ENCODE assay signal across 19 cellular contexts in the genomic region with DNA sequence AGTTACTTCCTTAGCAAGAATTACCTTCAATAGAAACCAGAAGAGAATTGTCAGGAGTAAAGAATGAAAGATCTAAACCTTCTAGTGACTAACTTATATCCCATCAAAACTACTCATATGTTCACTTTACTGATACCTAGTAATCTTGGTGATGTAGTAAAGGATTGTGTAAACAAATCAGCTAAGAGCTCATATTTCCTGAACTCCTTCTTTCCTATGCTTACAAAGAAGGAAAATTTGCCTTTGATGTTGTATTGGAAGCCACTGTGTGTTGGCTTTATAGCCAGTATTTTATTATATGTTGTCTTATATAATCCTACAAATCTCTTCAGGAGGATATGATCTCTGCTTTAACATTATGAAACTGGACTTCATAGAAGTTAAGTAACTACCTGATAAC.
DNase-seq lines count a peak whose midpoint lies in the region; TF ChIP-seq lines count a peak whose summit lies in the region.
"Had no signal": no experiment of that assay in that cellular context is flagged by ENCODE, and none has a peak within 500 bp of the region (broad histone marks: within the 10 kb centered on the region; RNA-seq: fewer than 3 reads in every experiment).

No MANE protein-coding gene starts in this region.

- no peaks in the 10 kb centered on the region for H3K36me3 ChIP-seq in HEK293 (ENCODE audit: control insufficient read depth in 2 of 2, insufficient read depth in 1 of 2, low read length in 2 of 2)
- H3K36me3 ChIP-seq in OCI-LY1 (ENCODE audit: insufficient read depth, low read length) = no peaks in the 10 kb centered on the region
- H3K36me3 ChIP-seq: BLaER1 treated with 17β-estradiol and CSF1 and Interleukin-3, amounts not matched to agents 10 nM and 100 nM had no signal

- no peak for TF ChIP-seq CTCF in HEK293 (tag by site-specific recombination; IDR thresholded peaks at IDR 0.05)
- TF ChIP-seq CTCF in OCI-LY1 (IDR thresholded peaks at IDR 0.05; ENCODE audit: low read length) = no peak
- TF ChIP-seq CTCF in choroid plexus epithelial cell (conservative IDR thresholded peaks at IDR 0.05; ENCODE audit: low read depth, low read length) = no peak

- H3K4me3 ChIP-seq in HEK293 (ENCODE audit: low read depth, low read length) (no peak overlapping the region), OCI-LY1 (ENCODE audit: low read depth, low read length, poor library complexity, severe bottlenecking) (no peak overlapping the region), choroid plexus epithelial cell (ENCODE audit: low read depth, low read length) (no peak overlapping the region)
- H3K4me3 ChIP-seq: BLaER1 treated with 17β-estradiol and CSF1 and Interleukin-3, amounts not matched to agents 10 nM and 100 nM; GM23338; SK-N-MC had no signal

- 0 out of 2 replicates have a peak overlapping the region, but pooled peaks have one; percentile 8 for H3K4me2 ChIP-seq in OCI-LY1 (ENCODE audit: low read length)
- H3K4me2 ChIP-seq: GM23338 had no signal

- no peaks in the 10 kb centered on the region for H4K20me1 ChIP-seq in OCI-LY1 (ENCODE audit: insufficient read depth, low read length)
- H4K20me1 ChIP-seq: BLaER1 treated with 17β-estradiol and CSF1 and Interleukin-3, amounts not matched to agents 10 nM and 100 nM had no signal

- 0 out of 2 replicates have a peak, but pooled peaks cover 4% of the 10 kb centered on the region for H3F3A ChIP-seq in OCI-LY1 (ENCODE audit: insufficient read depth, low read length)

- POLR2A ChIA-PET in HEK293 (lab: Yijun Ruan, JAX) = no interaction called here

- H3K27ac Mint-ChIP-seq in activated naive CD4-positive, alpha-beta T cell treated with anti-CD3 and anti-CD28 coated beads, Interleukin-2, amount 10 ng/mL, durations not matched to agents 7 days and 5 days = no peak overlapping the region
- H3K27ac Mint-ChIP-seq: CD4-positive, alpha-beta memory T cell; GM23338 had no signal

- no peak overlapping the region for H3K9ac ChIP-seq in OCI-LY1 (ENCODE audit: low read length)

- CTCF ChIA-PET in HEK293 (lab: Yijun Ruan, JAX) = no interaction called here
- CTCF ChIA-PET in activated naive CD4-positive, alpha-beta T cell treated with anti-CD3 and anti-CD28 coated beads, Interleukin-2, amount 10 ng/mL, durations not matched to agents 7 days and 5 days (lab: Charles Lee) = no interaction called here

- no peaks in the 10 kb centered on the region for H3K9me2 ChIP-seq in OCI-LY1 (ENCODE audit: low read depth, low read length)

- H3K4me1 Mint-ChIP-seq in activated naive CD4-positive, alpha-beta T cell treated with anti-CD3 and anti-CD28 coated beads, Interleukin-2, amount 10 ng/mL, durations not matched to agents 7 days and 5 days = no peaks in the 10 kb centered on the region
- H3K4me1 Mint-ChIP-seq: CD4-positive, alpha-beta memory T cell had no signal

- no peak overlapping the region for H2AFZ ChIP-seq in OCI-LY1 (ENCODE audit: low read length)

- H3K4me3 Mint-ChIP-seq in activated naive CD4-positive, alpha-beta T cell treated with anti-CD3 and anti-CD28 coated beads, Interleukin-2, amount 10 ng/mL, durations not matched to agents 7 days and 5 days = no peak overlapping the region
- H3K4me3 Mint-ChIP-seq: CD4-positive, alpha-beta memory T cell; GM23338 had no signal

- no peaks in the 10 kb centered on the region for H3K4me1 ChIP-seq in HEK293 (ENCODE audit: control insufficient read depth, insufficient read depth, low read length)
- H3K4me1 ChIP-seq in OCI-LY1 (ENCODE audit: insufficient read depth, low read length, severe bottlenecking) = peaks cover 26% of the 10 kb centered on the region

- DNase-seq in choroid plexus epithelial cell (ENCODE audit: low read depth) (peak; percentile 9), UCSD-AML1 (lab: John Stamatoyannopoulos, UW; ENCODE audit: unreplicated experiment) (no peak), NCI-H2227 treated with DMSO at 0.1 percent for 48 hours (lab: John Stamatoyannopoulos, UW) (no peak), HK-2 (ENCODE audit: unreplicated experiment) (no peak)
- no peak for DNase-seq in activated naive CD4-positive, alpha-beta T cell treated with anti-CD3 and anti-CD28 coated beads, Interleukin-2, amount 10 ng/mL, durations not matched to agents 7 days and 5 days
- DNase-seq: DND-41, NCI-H1694, NCI-H2081, NCI-H2171, NCI-H446, SHP77 treated with DMSO at 0.1 percent for 48 hours, T-helper 2 cell had no signal

- H3K79me2 ChIP-seq in OCI-LY1 (ENCODE audit: insufficient read depth, low read length) = no peaks in the 10 kb centered on the region

- H3K27me3 Mint-ChIP-seq in activated naive CD4-positive, alpha-beta T cell treated with anti-CD3 and anti-CD28 coated beads, Interleukin-2, amount 10 ng/mL, durations not matched to agents 7 days and 5 days = no peaks in the 10 kb centered on the region
- H3K27me3 Mint-ChIP-seq: CD4-positive, alpha-beta memory T cell had no signal

- H3K9me3 ChIP-seq in HEK293 (ENCODE audit: control insufficient read depth, insufficient read depth, low read depth, low read length) (no peaks in the 10 kb centered on the region), OCI-LY1 (ENCODE audit: low read length) (no peaks in the 10 kb centered on the region)

- no peak overlapping the region for H3K27ac ChIP-seq in HEK293 (ENCODE audit: extremely low read depth, low read depth, low read length)
- peak overlapping the region; percentile 73 for H3K27ac ChIP-seq in OCI-LY1 (ENCODE audit: low read depth, low read length, poor library complexity, severe bottlenecking)
- H3K27ac ChIP-seq: RWPE1, SK-N-MC had no signal

- H3K27me3 ChIP-seq in OCI-LY1 (ENCODE audit: insufficient read depth, low read length) = no peaks in the 10 kb centered on the region
- H3K27me3 ChIP-seq: BLaER1 treated with 17β-estradiol and CSF1 and Interleukin-3, amounts not matched to agents 10 nM and 100 nM had no signal

- peaks cover 4% of the 10 kb centered on the region for H3K9me3 Mint-ChIP-seq in activated naive CD4-positive, alpha-beta T cell treated with anti-CD3 and anti-CD28 coated beads, Interleukin-2, amount 10 ng/mL, durations not matched to agents 7 days and 5 days

- H3K36me3 Mint-ChIP-seq in activated naive CD4-positive, alpha-beta T cell treated with anti-CD3 and anti-CD28 coated beads, Interleukin-2, amount 10 ng/mL, durations not matched to agents 7 days and 5 days = no peaks in the 10 kb centered on the region
- H3K36me3 Mint-ChIP-seq: CD4-positive, alpha-beta memory T cell had no signal

TF ChIP-seq in HEK293, 187 proteins besides CTCF, POLR2A, EP300 and RAD21:
- TF ChIP-seq TCF7L2 (IDR thresholded peaks at IDR 0.05; ENCODE audit: borderline replicate concordance, low read depth, low read length) (peak; percentile 87), ELK4 (IDR thresholded peaks at IDR 0.05; ENCODE audit: borderline replicate concordance, low read depth, low read length) (no peak)
